In the genomic region with DNA sequence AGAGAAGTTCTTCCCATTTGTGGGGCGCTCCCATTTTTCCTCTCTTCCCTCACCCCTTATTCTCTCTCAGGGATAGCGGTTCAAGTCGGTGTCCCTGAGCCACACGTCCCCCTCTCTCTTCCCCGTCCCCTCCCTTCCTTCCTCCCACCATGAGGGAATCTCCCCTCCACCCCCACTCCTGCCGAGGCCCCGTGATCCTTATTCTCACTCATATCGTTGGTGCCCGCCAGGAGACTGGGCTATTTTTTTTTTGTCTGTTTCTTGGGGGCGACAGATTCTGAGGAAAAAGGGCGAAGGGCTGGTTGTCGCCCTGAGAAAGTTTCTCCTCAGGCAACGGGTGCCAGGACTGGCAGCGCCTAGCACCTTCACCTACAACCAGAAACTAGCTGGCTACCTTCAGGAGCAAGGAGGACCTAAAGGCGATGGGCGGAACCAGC, we compare ENCODE assay signal across 8 cellular contexts. TPM values are rescaled to one million over a fixed set of nuclear protein-coding genes. Genes with fewer than 3 reads are reported as not detected.
DNase-seq lines count a peak whose midpoint lies in the region; ATAC-seq and TF ChIP-seq lines count a peak whose summit lies in the region.

No MANE protein-coding gene starts in this region.

- H3K27ac Mint-ChIP-seq in naive B cell, result peak overlapping the region; percentile 100

- CTCF ChIA-PET in AG04449 (lab: Yijun Ruan, JAX), result interaction anchor here (1.1 to 2.8 kb wide), 2 partner anchors 20 to 23 kb away, joined by 3 to 9 read pairs; no protein-coding TSS in a partner anchor

- ATAC-seq in naive B cell (ENCODE audit: low read depth in 2 of 2) (no peak), HG03432 (IDR thresholded peaks at IDR 0.05; ENCODE audit: unreplicated experiment) (no peak)

- no peaks in the 10 kb centered on the region for H3K9me3 ChIP-seq in Karpas-422 (ENCODE audit: low read length)

- H3K4me3 ChIP-seq in AG04449 (ENCODE audit: low read depth, low read length) (peak overlapping the region; percentile 80), Karpas-422 (ENCODE audit: low read length) (peak overlapping the region; percentile 81)

- no peaks in the 10 kb centered on the region for H3K9me2 ChIP-seq in Karpas-422 (replicated peaks; ENCODE audit: insufficient read depth, low read length)

- H3K27me3 ChIP-seq in Karpas-422 (ENCODE audit: low read length), result no peaks in the 10 kb centered on the region

- peak overlapping the region; percentile 99 for H3K9ac ChIP-seq in Karpas-422 (ENCODE audit: low read length)

- no peak overlapping the region; the same call in 1 of the 2 replicates for H2AFZ ChIP-seq in Karpas-422 (ENCODE audit: low read length)

- H3K36me3 Mint-ChIP-seq in naive B cell, result peaks cover 0 to 17% of the 10 kb centered on the region in 2 donors

- H3K79me2 ChIP-seq in Karpas-422 (ENCODE audit: low read length), result peaks cover 27% of the 10 kb centered on the region

- peaks cover 0 to 8% (median 0%) of the 10 kb centered on the region in 7 donors for H3K9me3 Mint-ChIP-seq in naive B cell

- peaks cover 35% of the 10 kb centered on the region for H3K4me1 ChIP-seq in Karpas-422 (ENCODE audit: low read length)

- H3K27me3 Mint-ChIP-seq in naive B cell, result no peaks in the 10 kb centered on the region

- H3K4me3 Mint-ChIP-seq in naive B cell, result peak overlapping the region; percentile 87 to 100 (median 98)

- POLR2A ChIA-PET in AG04449 (lab: Yijun Ruan, JAX), result interaction anchor here (0.7 to 2.9 kb wide), 6 partner anchors 12 to 462 kb away, joined by 3 to 19 read pairs (median 4); a partner anchor contains a TSS

- no peak for TF ChIP-seq CTCF in AG04449 (IDR thresholded peaks at IDR 0.05; ENCODE audit: insufficient read depth, low read length, missing control alignments)

- H3K27ac ChIP-seq in Karpas-422 (ENCODE audit: low read length) (no peak overlapping the region), cingulate gyrus (ENCODE audit: low read depth, low read length) (peak overlapping the region; percentile 100)

- H3K4me2 ChIP-seq in Karpas-422 (ENCODE audit: low read depth, low read length, poor library complexity, severe bottlenecking), result peak overlapping the region; percentile 94

- DNase-seq in AG04449 (ENCODE audit: low read depth, low spot score) (no peak), Karpas-422 (no peak), naive B cell (no peak), NCI-H1694 treated with DMSO at 0.1 percent for 48 hours (lab: John Stamatoyannopoulos, UW) (no peak), medulla oblongata (ENCODE audit: extremely low spot score) (no peak), NCI-H748 (lab: John Stamatoyannopoulos, UW; ENCODE audit: unreplicated experiment) (no peak)

- H3K4me1 Mint-ChIP-seq in naive B cell, result peaks cover 36 to 42% (median 40%) of the 10 kb centered on the region in 3 donors

- H3K36me3 ChIP-seq in Karpas-422 (ENCODE audit: insufficient read depth, low read length), result peaks cover 17% of the 10 kb centered on the region

- H4K20me1 ChIP-seq in Karpas-422 (ENCODE audit: insufficient read depth, low read depth, low read length), result peaks cover 11% of the 10 kb centered on the region; the same call in 1 of the 2 replicates

RNA-seq across cellular contexts. Expression of a gene that starts 0.7 kb away (rescaled TPM):
- 3.0 and 8.8 TPM in 2 replicates for total RNA-seq in Karpas-422 (2014; rRNA removed; shearing (Covaris generic); ENCODE audit: low replicate concordance)
- 10 to 100 TPM in 5 of 6 donors, 1 to 10 TPM in 1; 9.4 to 24.9 (median 13.3) TPM for polyA plus RNA-seq in naive B cell (ENCODE audit: low read depth in 6 of 6)

RNA-seq across cellular contexts. Expression of a gene that starts 1.9 kb away (rescaled TPM):
- total RNA-seq in Karpas-422 (2014; rRNA removed; shearing (Covaris generic); ENCODE audit: low replicate concordance), result 28.4 and 40.4 TPM in 2 replicates
- polyA plus RNA-seq in naive B cell (ENCODE audit: low read depth in 6 of 6), result 10 to 100 TPM; 10.9 to 24.6 (median 19.5) TPM

RNA-seq across cellular contexts. Expression of a gene that starts 8.5 kb away (rescaled TPM):
- total RNA-seq in Karpas-422 (2014; rRNA removed; shearing (Covaris generic); ENCODE audit: low replicate concordance), result 25.9 and 106 TPM in 2 replicates
- polyA plus RNA-seq in naive B cell (ENCODE audit: low read depth in 6 of 6), result 10 to 100 TPM; 21.8 to 46.8 (median 27.5) TPM

RNA-seq across cellular contexts. Expression of a gene that starts 36.3 kb away (rescaled TPM):
- 1.5 and 2.8 TPM in 2 replicates for total RNA-seq in Karpas-422 (2014; rRNA removed; shearing (Covaris generic); ENCODE audit: low replicate concordance)
- under 1 TPM in 1 of 6 donors, not detected in 5; 0.45 TPM for polyA plus RNA-seq in naive B cell (ENCODE audit: low read depth in 6 of 6)

RNA-seq across cellular contexts. Expression of a gene that starts 51.2 kb away (rescaled TPM):
- total RNA-seq in Karpas-422 (2014; rRNA removed; shearing (Covaris generic); ENCODE audit: low replicate concordance), result 40.4 and 97.3 TPM in 2 replicates
- polyA plus RNA-seq in naive B cell (ENCODE audit: low read depth in 6 of 6), result 10 to 100 TPM; 17.5 to 23.6 (median 20.7) TPM
